In the genomic region with DNA sequence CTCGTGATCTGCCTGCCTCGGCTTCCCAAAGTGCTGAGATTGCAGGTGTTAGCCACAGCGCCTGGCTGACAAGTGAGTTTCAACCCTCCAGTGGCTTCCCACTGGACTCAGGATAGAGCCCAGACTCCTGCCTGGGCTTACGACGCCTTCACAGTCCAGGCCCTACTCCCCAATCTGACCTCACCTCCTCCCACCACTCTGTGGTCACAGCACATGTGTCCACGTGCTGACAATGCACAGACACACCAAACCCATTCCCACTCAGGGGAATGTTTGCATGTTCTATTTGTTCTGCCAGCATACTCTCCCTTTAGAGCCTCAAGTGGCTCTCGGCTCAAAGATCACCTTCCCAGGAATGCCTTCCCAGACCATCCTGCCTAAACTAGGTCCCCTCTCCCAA, we compare ENCODE assay signal across 1 cellular context.
TF ChIP-seq lines count a peak whose summit lies in the region.

No MANE protein-coding gene starts in this region.

TF ChIP-seq in HepG2, 621 proteins besides CTCF, POLR2A, EP300 and RAD21 (continues in another document):
- TF ChIP-seq, protein P1, sequence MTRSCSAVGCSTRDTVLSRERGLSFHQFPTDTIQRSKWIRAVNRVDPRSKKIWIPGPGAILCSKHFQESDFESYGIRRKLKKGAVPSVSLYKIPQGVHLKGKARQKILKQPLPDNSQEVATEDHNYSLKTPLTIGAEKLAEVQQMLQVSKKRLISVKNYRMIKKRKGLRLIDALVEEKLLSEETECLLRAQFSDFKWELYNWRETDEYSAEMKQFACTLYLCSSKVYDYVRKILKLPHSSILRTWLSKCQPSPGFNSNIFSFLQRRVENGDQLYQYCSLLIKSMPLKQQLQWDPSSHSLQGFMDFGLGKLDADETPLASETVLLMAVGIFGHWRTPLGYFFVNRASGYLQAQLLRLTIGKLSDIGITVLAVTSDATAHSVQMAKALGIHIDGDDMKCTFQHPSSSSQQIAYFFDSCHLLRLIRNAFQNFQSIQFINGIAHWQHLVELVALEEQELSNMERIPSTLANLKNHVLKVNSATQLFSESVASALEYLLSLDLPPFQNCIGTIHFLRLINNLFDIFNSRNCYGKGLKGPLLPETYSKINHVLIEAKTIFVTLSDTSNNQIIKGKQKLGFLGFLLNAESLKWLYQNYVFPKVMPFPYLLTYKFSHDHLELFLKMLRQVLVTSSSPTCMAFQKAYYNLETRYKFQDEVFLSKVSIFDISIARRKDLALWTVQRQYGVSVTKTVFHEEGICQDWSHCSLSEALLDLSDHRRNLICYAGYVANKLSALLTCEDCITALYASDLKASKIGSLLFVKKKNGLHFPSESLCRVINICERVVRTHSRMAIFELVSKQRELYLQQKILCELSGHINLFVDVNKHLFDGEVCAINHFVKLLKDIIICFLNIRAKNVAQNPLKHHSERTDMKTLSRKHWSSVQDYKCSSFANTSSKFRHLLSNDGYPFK (CRISPR knock-in tag; IDR thresholded peaks at IDR 0.05; ENCODE audit: borderline replicate concordance): no peak
- no peak for TF ChIP-seq DMTF1 (CRISPR knock-in tag; IDR thresholded peaks at IDR 0.05)
- peak; percentile 52; the same call in 1 of the 2 replicates for TF ChIP-seq ZNF225 (CRISPR knock-in tag; IDR thresholded peaks at IDR 0.05)
- TF ChIP-seq CCDC6 (CRISPR knock-in tag; IDR thresholded peaks at IDR 0.05): peak; percentile 40; the same call in 1 of the 2 replicates
- peak; percentile 35; the same call in 1 of the 2 replicates for TF ChIP-seq ZMYM4 (CRISPR knock-in tag; IDR thresholded peaks at IDR 0.05)
- TF ChIP-seq ZNF552 (CRISPR knock-in tag; IDR thresholded peaks at IDR 0.05; ENCODE audit: borderline replicate concordance): no peak
- TF ChIP-seq NR2C2 (CRISPR knock-in tag; IDR thresholded peaks at IDR 0.05; ENCODE audit: borderline replicate concordance): peak; percentile 51
- TF ChIP-seq TEAD3 (CRISPR knock-in tag; optimal IDR thresholded peaks at IDR 0.05; ENCODE audit: borderline replicate concordance): peak; percentile 79
- 0 out of 2 replicates have a peak, but pooled peaks have one; percentile 46 for TF ChIP-seq THAP11 (CRISPR knock-in tag; IDR thresholded peaks at IDR 0.05)
- TF ChIP-seq ATF7-NPFF (CRISPR knock-in tag; IDR thresholded peaks at IDR 0.05; ENCODE audit: low read depth): 0 out of 2 replicates have a peak, but pooled peaks have one; percentile 34
- TF ChIP-seq ZNF281 (CRISPR knock-in tag; IDR thresholded peaks at IDR 0.05; ENCODE audit: borderline replicate concordance): peak; percentile 68; the same call in 1 of the 2 replicates
- no peak for TF ChIP-seq GABPA (IDR thresholded peaks at IDR 0.05; ENCODE audit: low read depth, low read length)
- no peak for TF ChIP-seq GABPA (CRISPR knock-in tag; IDR thresholded peaks at IDR 0.05; ENCODE audit: low read depth)
- TF ChIP-seq, protein P2, sequence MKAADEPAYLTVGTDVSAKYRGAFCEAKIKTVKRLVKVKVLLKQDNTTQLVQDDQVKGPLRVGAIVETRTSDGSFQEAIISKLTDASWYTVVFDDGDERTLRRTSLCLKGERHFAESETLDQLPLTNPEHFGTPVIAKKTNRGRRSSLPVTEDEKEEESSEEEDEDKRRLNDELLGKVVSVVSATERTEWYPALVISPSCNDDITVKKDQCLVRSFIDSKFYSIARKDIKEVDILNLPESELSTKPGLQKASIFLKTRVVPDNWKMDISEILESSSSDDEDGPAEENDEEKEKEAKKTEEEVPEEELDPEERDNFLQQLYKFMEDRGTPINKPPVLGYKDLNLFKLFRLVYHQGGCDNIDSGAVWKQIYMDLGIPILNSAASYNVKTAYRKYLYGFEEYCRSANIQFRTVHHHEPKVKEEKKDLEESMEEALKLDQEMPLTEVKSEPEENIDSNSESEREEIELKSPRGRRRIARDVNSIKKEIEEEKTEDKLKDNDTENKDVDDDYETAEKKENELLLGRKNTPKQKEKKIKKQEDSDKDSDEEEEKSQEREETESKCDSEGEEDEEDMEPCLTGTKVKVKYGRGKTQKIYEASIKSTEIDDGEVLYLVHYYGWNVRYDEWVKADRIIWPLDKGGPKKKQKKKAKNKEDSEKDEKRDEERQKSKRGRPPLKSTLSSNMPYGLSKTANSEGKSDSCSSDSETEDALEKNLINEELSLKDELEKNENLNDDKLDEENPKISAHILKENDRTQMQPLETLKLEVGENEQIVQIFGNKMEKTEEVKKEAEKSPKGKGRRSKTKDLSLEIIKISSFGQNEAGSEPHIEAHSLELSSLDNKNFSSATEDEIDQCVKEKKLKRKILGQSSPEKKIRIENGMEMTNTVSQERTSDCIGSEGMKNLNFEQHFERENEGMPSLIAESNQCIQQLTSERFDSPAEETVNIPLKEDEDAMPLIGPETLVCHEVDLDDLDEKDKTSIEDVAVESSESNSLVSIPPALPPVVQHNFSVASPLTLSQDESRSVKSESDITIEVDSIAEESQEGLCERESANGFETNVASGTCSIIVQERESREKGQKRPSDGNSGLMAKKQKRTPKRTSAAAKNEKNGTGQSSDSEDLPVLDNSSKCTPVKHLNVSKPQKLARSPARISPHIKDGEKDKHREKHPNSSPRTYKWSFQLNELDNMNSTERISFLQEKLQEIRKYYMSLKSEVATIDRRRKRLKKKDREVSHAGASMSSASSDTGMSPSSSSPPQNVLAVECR (CRISPR knock-in tag; IDR thresholded peaks at IDR 0.05; ENCODE audit: borderline replicate concordance): peak; percentile 29; the same call in 1 of the 2 replicates
- no peak; the same call in 1 of the 2 replicates for TF ChIP-seq HNF4G (IDR thresholded peaks at IDR 0.05; ENCODE audit: borderline replicate concordance, low read depth, low read length)
- TF ChIP-seq HNF4G (CRISPR knock-in tag; IDR thresholded peaks at IDR 0.05; ENCODE audit: borderline replicate concordance, low read depth): peak; percentile 20; the same call in 1 of the 2 replicates
- TF ChIP-seq ETV5 (CRISPR knock-in tag; IDR thresholded peaks at IDR 0.05; ENCODE audit: borderline replicate concordance): peak; percentile 14; the same call in 1 of the 2 replicates
- TF ChIP-seq IKZF5 (CRISPR knock-in tag; IDR thresholded peaks at IDR 0.05): peak; percentile 44; the same call in 1 of the 2 replicates
- no peak for TF ChIP-seq CHD4 (IDR thresholded peaks at IDR 0.05; ENCODE audit: borderline replicate concordance, low read length)
- peak; percentile 38; the same call in 1 of the 2 replicates for TF ChIP-seq ERF (CRISPR knock-in tag; IDR thresholded peaks at IDR 0.05)
- TF ChIP-seq RXRA (CRISPR knock-in tag; IDR thresholded peaks at IDR 0.05): peak; percentile 79
- no peak for TF ChIP-seq KLF6 (CRISPR knock-in tag; IDR thresholded peaks at IDR 0.05)
- peak; percentile 97 for TF ChIP-seq MAX (IDR thresholded peaks at IDR 0.05)
- TF ChIP-seq ZSCAN21 (CRISPR knock-in tag; IDR thresholded peaks at IDR 0.05; ENCODE audit: borderline replicate concordance): peak; percentile 60; the same call in 1 of the 2 replicates
- TF ChIP-seq, protein P3, sequence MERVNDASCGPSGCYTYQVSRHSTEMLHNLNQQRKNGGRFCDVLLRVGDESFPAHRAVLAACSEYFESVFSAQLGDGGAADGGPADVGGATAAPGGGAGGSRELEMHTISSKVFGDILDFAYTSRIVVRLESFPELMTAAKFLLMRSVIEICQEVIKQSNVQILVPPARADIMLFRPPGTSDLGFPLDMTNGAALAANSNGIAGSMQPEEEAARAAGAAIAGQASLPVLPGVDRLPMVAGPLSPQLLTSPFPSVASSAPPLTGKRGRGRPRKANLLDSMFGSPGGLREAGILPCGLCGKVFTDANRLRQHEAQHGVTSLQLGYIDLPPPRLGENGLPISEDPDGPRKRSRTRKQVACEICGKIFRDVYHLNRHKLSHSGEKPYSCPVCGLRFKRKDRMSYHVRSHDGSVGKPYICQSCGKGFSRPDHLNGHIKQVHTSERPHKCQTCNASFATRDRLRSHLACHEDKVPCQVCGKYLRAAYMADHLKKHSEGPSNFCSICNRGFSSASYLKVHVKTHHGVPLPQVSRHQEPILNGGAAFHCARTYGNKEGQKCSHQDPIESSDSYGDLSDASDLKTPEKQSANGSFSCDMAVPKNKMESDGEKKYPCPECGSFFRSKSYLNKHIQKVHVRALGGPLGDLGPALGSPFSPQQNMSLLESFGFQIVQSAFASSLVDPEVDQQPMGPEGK (CRISPR knock-in tag; IDR thresholded peaks at IDR 0.05): peak; percentile 41; the same call in 1 of the 2 replicates
- TF ChIP-seq SALL1 (CRISPR knock-in tag; IDR thresholded peaks at IDR 0.05): peak; percentile 86
- TF ChIP-seq ZMYM2 (CRISPR knock-in tag; IDR thresholded peaks at IDR 0.05): peak; percentile 78
- TF ChIP-seq YEATS2 (CRISPR knock-in tag; IDR thresholded peaks at IDR 0.05; ENCODE audit: borderline replicate concordance): peak; percentile 75; the same call in 1 of the 2 replicates
- TF ChIP-seq ZBTB7A (CRISPR knock-in tag; IDR thresholded peaks at IDR 0.05): peak; percentile 70; the same call in 1 of the 2 replicates
- TF ChIP-seq SOX6 (IDR thresholded peaks at IDR 0.05): no peak
- peak; percentile 60 for TF ChIP-seq SOX6 (CRISPR knock-in tag; IDR thresholded peaks at IDR 0.05)
- no peak for TF ChIP-seq PPARG (CRISPR knock-in tag; conservative IDR thresholded peaks at IDR 0.05)
- peak; percentile 27; the same call in 1 of the 2 replicates for TF ChIP-seq CREM (IDR thresholded peaks at IDR 0.05)
- no peak for TF ChIP-seq CREM (CRISPR knock-in tag; IDR thresholded peaks at IDR 0.05)
- peak; percentile 68; the same call in 1 of the 2 replicates for TF ChIP-seq RNF2 (conservative IDR thresholded peaks at IDR 0.05; ENCODE audit: low read depth)
- no peak for TF ChIP-seq HIVEP1 (CRISPR knock-in tag; IDR thresholded peaks at IDR 0.05)
- 0 out of 2 replicates have a peak, but pooled peaks have one; percentile 45 for TF ChIP-seq ZBTB21 (CRISPR knock-in tag; IDR thresholded peaks at IDR 0.05)
- no peak for TF ChIP-seq NR2F6 (IDR thresholded peaks at IDR 0.05)
- TF ChIP-seq NR2F6 (CRISPR knock-in tag; IDR thresholded peaks at IDR 0.05): peak; percentile 56; the same call in 1 of the 2 replicates
- TF ChIP-seq, protein P4, sequence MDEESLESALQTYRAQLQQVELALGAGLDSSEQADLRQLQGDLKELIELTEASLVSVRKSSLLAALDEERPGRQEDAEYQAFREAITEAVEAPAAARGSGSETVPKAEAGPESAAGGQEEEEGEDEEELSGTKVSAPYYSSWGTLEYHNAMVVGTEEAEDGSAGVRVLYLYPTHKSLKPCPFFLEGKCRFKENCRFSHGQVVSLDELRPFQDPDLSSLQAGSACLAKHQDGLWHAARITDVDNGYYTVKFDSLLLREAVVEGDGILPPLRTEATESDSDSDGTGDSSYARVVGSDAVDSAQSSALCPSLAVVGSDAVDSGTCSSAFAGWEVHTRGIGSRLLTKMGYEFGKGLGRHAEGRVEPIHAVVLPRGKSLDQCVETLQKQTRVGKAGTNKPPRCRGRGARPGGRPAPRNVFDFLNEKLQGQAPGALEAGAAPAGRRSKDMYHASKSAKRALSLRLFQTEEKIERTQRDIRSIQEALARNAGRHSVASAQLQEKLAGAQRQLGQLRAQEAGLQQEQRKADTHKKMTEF (CRISPR knock-in tag; IDR thresholded peaks at IDR 0.05): 0 out of 2 replicates have a peak, but pooled peaks have one; percentile 24
